In genomic region chr6:35385457-35386202, GRCh38 we compare ENCODE assay signal across 1 cellular context.
TF ChIP-seq lines count a peak whose summit lies in the region.

No MANE protein-coding gene starts in this region.

TF ChIP-seq in HEK293, 187 proteins besides CTCF, POLR2A, EP300 and RAD21 (continued from another document):
- TF ChIP-seq ZNF513 (tag by site-specific recombination; IDR thresholded peaks at IDR 0.05) = no peak
- no peak for TF ChIP-seq ZNF26 (tag by site-specific recombination; IDR thresholded peaks at IDR 0.05)
- no peak for TF ChIP-seq ZNF521 (tag by site-specific recombination; IDR thresholded peaks at IDR 0.05)
- no peak for TF ChIP-seq YY2 (tag by site-specific recombination; IDR thresholded peaks at IDR 0.05)
- peak; percentile 59 for TF ChIP-seq KLF1 (tag by site-specific recombination; IDR thresholded peaks at IDR 0.05)
- no peak for TF ChIP-seq ZNF335 (tag by site-specific recombination; conservative IDR thresholded peaks at IDR 0.05)
TF ChIP-seq in HEK293: peak in this region for 9.
